29 cellular contexts compared by ENCODE assay signal in genomic region chr6:138631566-138631965, GRCh38.
"Had no signal": no experiment of that assay in that cellular context is flagged by ENCODE, and none has a peak within 500 bp of the region (broad histone marks: within the 10 kb centered on the region; RNA-seq: fewer than 3 reads in every experiment).

No MANE protein-coding gene starts in this region.

- DNase-seq: stimulated activated CD4-positive, alpha-beta T cell treated with anti-CD3 and anti-CD28 coated beads, Interleukin-2, amount 100 ng/mL, for 48 hours; stimulated activated CD4-positive, alpha-beta T cell treated with anti-CD3 and anti-CD28 coated beads, Interleukin-4, amount 100 ng/mL, for 1 hour; stimulated activated CD4-positive, alpha-beta T cell treated with anti-CD3 and anti-CD28 coated beads, Interleukin-4, amount 100 ng/mL, for 24 hours; stimulated activated CD4-positive, alpha-beta T cell treated with anti-CD3 and anti-CD28 coated beads, Interleukin-4, amount 100 ng/mL, for 4 hours; stimulated activated CD8-positive, alpha-beta memory T cell treated with anti-CD3 and anti-CD28 coated beads, Interleukin-4, amount 100 ng/mL, for 48 hours; stimulated activated naive B cell treated with anti-CD40 and anti-IgM and Interleukin-4, amounts not matched to agents 10 μg/mL and 1 μg/mL and 100 μg/mL, for 72 hours; stimulated activated naive CD4-positive, alpha-beta T cell; stimulated activated naive CD4-positive, alpha-beta T cell treated with Interleukin-2 at 50 U/mL for 16 hours; stimulated activated naive CD8-positive, alpha-beta T cell treated with anti-CD3 and anti-CD28 coated beads, Interleukin-15, amount 100 ng/mL, for 72 hours; stimulated activated naive CD8-positive, alpha-beta T cell treated with anti-CD3 and anti-CD28 coated beads, Interleukin-15, Interleukin-2, amounts not matched to agents 100 U/mL and 50 U/mL, for 24 hours; stomach; substantia nigra; testis; thyroid gland; tibial artery; transverse colon; trophoblast cell; upper lobe of left lung; upper lobe of right lung; uterus had no signal

- H3K27ac ChIP-seq: stomach, suprapubic skin, testis, thoracic aorta, thyroid gland, tibial artery, tibial nerve, transverse colon, upper lobe of left lung, upper lobe of right lung, uterus, vagina had no signal

- H3K27me3 ChIP-seq: stomach, suprapubic skin, testis, thyroid gland, tibial artery, tibial nerve, transverse colon, upper lobe of left lung, upper lobe of right lung, uterus, vagina had no signal

- H3K36me3 Mint-ChIP-seq: stimulated activated effector memory CD8-positive, alpha-beta T cell treated with anti-CD3 and anti-CD28 coated beads, Interleukin-12 subunit alpha, Interleukin-12 subunit beta, amount 100 ng/mL, for 72 hours; stimulated activated memory B cell treated with anti-CD40 and anti-IgM and Interleukin-4, amounts not matched to agents 10 μg/mL and 1 μg/mL and 100 μg/mL, for 72 hours; type B pancreatic cell had no signal

- H3K4me1 ChIP-seq: stomach, testis, thyroid gland, tibial artery, tibial nerve, transverse colon, upper lobe of left lung, upper lobe of right lung, uterus, vagina had no signal

- H3K9me3 Mint-ChIP-seq: stimulated activated effector memory CD8-positive, alpha-beta T cell treated with anti-CD3 and anti-CD28 coated beads, Interleukin-12 subunit alpha, Interleukin-12 subunit beta, amount 100 ng/mL, for 72 hours; stimulated activated memory B cell treated with anti-CD40 and anti-IgM and Interleukin-4, amounts not matched to agents 10 μg/mL and 1 μg/mL and 100 μg/mL, for 72 hours; stimulated activated naive CD8-positive, alpha-beta T cell treated with anti-CD3 and anti-CD28 coated beads, Interleukin-15, Interleukin-2, amounts not matched to agents 100 ng/mL and 50 ng/mL, for 24 hours; type B pancreatic cell had no signal

- FAIRE-seq: urothelium cell line had no signal

- H3K27me3 Mint-ChIP-seq: type B pancreatic cell had no signal

- H3K4me3 ChIP-seq: stomach, suprapubic skin, testis, thoracic aorta, thyroid gland, tibial artery, tibial nerve, transverse colon, upper lobe of left lung, upper lobe of right lung, uterus, vagina had no signal

- H3K27ac Mint-ChIP-seq: stimulated activated effector memory CD8-positive, alpha-beta T cell treated with anti-CD3 and anti-CD28 coated beads, Interleukin-12 subunit alpha, Interleukin-12 subunit beta, amount 100 ng/mL, for 72 hours; stimulated activated memory B cell treated with anti-CD40 and anti-IgM and Interleukin-4, amounts not matched to agents 10 μg/mL and 1 μg/mL and 100 μg/mL, for 72 hours; stimulated activated naive B cell treated with anti-CD40 and anti-IgM and Interleukin-4, amounts not matched to agents 10 μg/mL and 1 μg/mL and 100 μg/mL, for 72 hours; stimulated activated naive CD8-positive, alpha-beta T cell treated with anti-CD3 and anti-CD28 coated beads, Interleukin-15, Interleukin-2, amounts not matched to agents 100 ng/mL and 50 ng/mL, for 24 hours; type B pancreatic cell had no signal

- H3K9me3 ChIP-seq: stomach, suprapubic skin, testis, thoracic aorta, thyroid gland, tibial artery, transverse colon, upper lobe of left lung, upper lobe of right lung, vagina had no signal

- H3K36me3 ChIP-seq: stomach, suprapubic skin, thoracic aorta, thyroid gland, tibial artery, tibial nerve, transverse colon, upper lobe of left lung, upper lobe of right lung, uterus, vagina had no signal

- H3K4me1 Mint-ChIP-seq: stimulated activated effector memory CD8-positive, alpha-beta T cell treated with anti-CD3 and anti-CD28 coated beads, Interleukin-12 subunit alpha, Interleukin-12 subunit beta, amount 100 ng/mL, for 72 hours; stimulated activated memory B cell treated with anti-CD40 and anti-IgM and Interleukin-4, amounts not matched to agents 10 μg/mL and 1 μg/mL and 100 μg/mL, for 72 hours; stimulated activated naive B cell treated with anti-CD40 and anti-IgM and Interleukin-4, amounts not matched to agents 10 μg/mL and 1 μg/mL and 100 μg/mL, for 72 hours; stimulated activated naive CD8-positive, alpha-beta T cell treated with anti-CD3 and anti-CD28 coated beads, Interleukin-15, amount 100 ng/mL, for 72 hours had no signal

- H3K4me3 Mint-ChIP-seq: stimulated activated effector memory CD8-positive, alpha-beta T cell treated with anti-CD3 and anti-CD28 coated beads, Interleukin-12 subunit alpha, Interleukin-12 subunit beta, amount 100 ng/mL, for 72 hours; stimulated activated memory B cell treated with anti-CD40 and anti-IgM and Interleukin-4, amounts not matched to agents 10 μg/mL and 1 μg/mL and 100 μg/mL, for 72 hours; stimulated activated naive B cell treated with anti-CD40 and anti-IgM and Interleukin-4, amounts not matched to agents 10 μg/mL and 1 μg/mL and 100 μg/mL, for 72 hours; stimulated activated naive CD8-positive, alpha-beta T cell treated with anti-CD3 and anti-CD28 coated beads, Interleukin-15, amount 100 ng/mL, for 72 hours; stimulated activated naive CD8-positive, alpha-beta T cell treated with anti-CD3 and anti-CD28 coated beads, Interleukin-15, Interleukin-2, amounts not matched to agents 100 ng/mL and 50 ng/mL, for 24 hours; type B pancreatic cell had no signal

- ATAC-seq: stimulated activated effector memory CD8-positive, alpha-beta T cell treated with anti-CD3 and anti-CD28 coated beads, Interleukin-12 subunit alpha, Interleukin-12 subunit beta, amount 100 ng/mL, for 72 hours; stimulated activated memory B cell treated with anti-CD40 and anti-IgM and Interleukin-4, amounts not matched to agents 10 μg/mL and 1 μg/mL and 100 μg/mL, for 72 hours; stimulated activated naive B cell treated with anti-CD40 and anti-IgM and Interleukin-4, amounts not matched to agents 10 μg/mL and 1 μg/mL and 100 μg/mL, for 72 hours; stimulated activated naive CD8-positive, alpha-beta T cell treated with anti-CD3 and anti-CD28 coated beads, Interleukin-15, amount 100 ng/mL, for 72 hours; stimulated activated naive CD8-positive, alpha-beta T cell treated with anti-CD3 and anti-CD28 coated beads, Interleukin-15, Interleukin-2, amounts not matched to agents 100 U/mL and 50 U/mL, for 24 hours; upper lobe of right lung had no signal
